29 cellular contexts compared by ENCODE assay signal in the genomic region with DNA sequence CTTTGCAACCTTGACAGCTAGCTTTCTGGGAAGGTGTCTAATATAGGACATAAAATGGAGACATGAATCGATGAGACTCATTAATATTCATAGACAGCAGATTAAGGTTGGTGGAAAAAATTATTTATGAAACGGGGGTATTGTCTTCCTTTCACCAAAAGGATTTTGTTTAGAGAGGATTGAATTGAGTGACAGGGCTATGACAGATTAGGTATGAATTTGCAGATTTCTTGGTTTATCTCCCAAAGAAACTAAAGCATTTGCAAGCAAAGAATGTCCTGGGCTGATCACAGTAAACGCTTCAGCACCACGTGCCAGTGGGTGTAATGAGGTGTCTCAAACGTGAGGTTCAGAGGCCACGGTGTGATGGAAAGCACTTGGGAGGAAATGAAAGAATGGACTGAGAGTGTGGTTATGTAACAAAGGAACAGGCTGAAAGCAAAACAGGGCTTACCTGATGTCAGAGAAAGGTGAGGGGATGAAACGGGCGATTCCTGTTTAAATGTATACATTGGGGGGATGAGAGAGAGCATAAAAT.
A peak's percentile ranks its signal among the peaks of the same experiment; 100 is the strongest.
DNase-seq lines count a peak whose midpoint lies in the region; ATAC-seq, FAIRE-seq and TF ChIP-seq lines count a peak whose summit lies in the region.
"Had no signal": no experiment of that assay in that cellular context is flagged by ENCODE, and none has a peak within 500 bp of the region (broad histone marks: within the 10 kb centered on the region; RNA-seq: fewer than 3 reads in every experiment).

No MANE protein-coding gene starts in this region.

- H3K9me3 Mint-ChIP-seq in T-cell (no peaks in the 10 kb centered on the region), glutamatergic neuron (ENCODE audit: unreplicated experiment) (peaks cover 2% of the 10 kb centered on the region)

- TF ChIP-seq EP300 in HepG2 (IDR thresholded peaks at IDR 0.05; ENCODE audit: low read depth in 2 of 2, low read length in 2 of 2): no peak
- no peak for TF ChIP-seq EP300 in HepG2 (CRISPR knock-in tag; IDR thresholded peaks at IDR 0.05; ENCODE audit: borderline replicate concordance)

- DNase-seq in NCI-H2171 treated with DMSO at 0.1 percent for 48 hours (lab: John Stamatoyannopoulos, UW) (peak; percentile 14), NCI-H2171 (lab: John Stamatoyannopoulos, UW) (no peak), T-cell (no peak), glutamatergic neuron (no peak), small intestine (peak; percentile 74), substantia nigra (lab: John Stamatoyannopoulos, UW) (no peak), HepG2 (ENCODE audit: low spot score) (no peak), left ventricle myocardium superior (no peak)
- DNase-seq: 8988T; activated CD8-positive, alpha-beta memory T cell treated with anti-CD3 and anti-CD28 coated beads for 24 hours; activated effector memory CD4-positive, alpha-beta T cell treated with anti-CD3 and anti-CD28 coated beads, Interleukin-2, amount 50 U/mL, for 16 hours; brain microvascular endothelial cell; DND-41; effector CD4-positive, alpha-beta T cell; head of caudate nucleus; Kasumi-1; kidney glomerular epithelial cell; MV-4-11; NCI-H1436 treated with DMSO at 0.1 percent for 48 hours; NCI-H526 treated with DMSO at 0.1 percent for 48 hours; sigmoid colon; stimulated activated naive B cell treated with anti-CD40 and anti-IgM and Interleukin-4, amounts not matched to agents 10 μg/mL and 1 μg/mL and 100 μg/mL, for 72 hours; T-helper 1 cell; testis; uterus had no signal

- H3K4me2 ChIP-seq in HepG2 (ENCODE audit: low read depth, low read length): no peak overlapping the region

- H4K20me1 ChIP-seq in HepG2 (ENCODE audit: insufficient read depth, low read length): no peaks in the 10 kb centered on the region

- CTCF ChIA-PET in T-cell (lab: Charles Lee) (no interaction called here), HepG2 (lab: Yijun Ruan, JAX; ENCODE audit: low intra/inter-chr PET ratio, low total read pairs) (interaction anchor here (0.9 to 1.0 kb wide), 2 partner anchors 9 to 298 kb away, joined by 3 read pairs; no protein-coding TSS in a partner anchor)

- H3K36me3 ChIP-seq in small intestine (ENCODE audit: control insufficient read depth in 2 of 2, insufficient read depth in 2 of 2, low read length in 2 of 2) (no peaks in the 10 kb centered on the region), HepG2 (replicated peaks in 1 of 2; ENCODE audit: control insufficient read depth in 1 of 2, insufficient read depth in 2 of 2, low read length in 2 of 2) (no peaks in the 10 kb centered on the region)
- H3K36me3 ChIP-seq: adrenal gland, brain microvascular endothelial cell, sigmoid colon, SJSA1, uterus had no signal

- no peak overlapping the region for H3K4me3 Mint-ChIP-seq in T-cell
- H3K4me3 Mint-ChIP-seq in glutamatergic neuron (ENCODE audit: unreplicated experiment): no peak overlapping the region
- H3K4me3 Mint-ChIP-seq: stimulated activated naive B cell treated with anti-CD40 and anti-IgM and Interleukin-4, amounts not matched to agents 10 μg/mL and 1 μg/mL and 100 μg/mL, for 72 hours had no signal

- POLR2A ChIA-PET in T-cell (lab: Charles Lee): no interaction called here
- POLR2A ChIA-PET in HepG2 (lab: Yijun Ruan, JAX): no interaction called here

- H3K27ac ChIP-seq in small intestine (ENCODE audit: low read depth in 1 of 2, low read length in 1 of 2): no peak overlapping the region
- H3K27ac ChIP-seq in substantia nigra (ENCODE audit: low read depth, low read length, poor library complexity, severe bottlenecking): no peak overlapping the region
- no peak overlapping the region for H3K27ac ChIP-seq in HepG2 (ENCODE audit: extremely low read length, insufficient read depth, low read length)
- H3K27ac ChIP-seq: brain microvascular endothelial cell, epithelial cell of prostate, SJSA1, uterus had no signal

- H3K4me1 ChIP-seq in small intestine (ENCODE audit: control insufficient read depth in 2 of 2, insufficient read depth in 1 of 2, low read depth in 1 of 2, low read length in 1 of 2) (no peaks in the 10 kb centered on the region), HepG2 (ENCODE audit: insufficient read depth, low read length) (no peaks in the 10 kb centered on the region)
- H3K4me1 ChIP-seq: SJSA1 had no signal

- H3K27me3 Mint-ChIP-seq in T-cell (peaks cover 6 to 8% of the 10 kb centered on the region in 2 donors), glutamatergic neuron (ENCODE audit: unreplicated experiment) (no peaks in the 10 kb centered on the region)

- H3K79me2 ChIP-seq in HepG2 (ENCODE audit: insufficient read depth, low read length): no peaks in the 10 kb centered on the region

- H3K4me1 Mint-ChIP-seq in T-cell: peaks cover 7 to 18% (median 10%) of the 10 kb centered on the region in 3 donors
- H3K4me1 Mint-ChIP-seq in glutamatergic neuron (ENCODE audit: low read depth, unreplicated experiment): peaks cover 39% of the 10 kb centered on the region

- no peaks in the 10 kb centered on the region for H3K36me3 Mint-ChIP-seq in T-cell
- H3K36me3 Mint-ChIP-seq in glutamatergic neuron (ENCODE audit: unreplicated experiment): peaks cover 3% of the 10 kb centered on the region
- H3K36me3 Mint-ChIP-seq: stimulated activated naive B cell treated with anti-CD40 and anti-IgM and Interleukin-4, amounts not matched to agents 10 μg/mL and 1 μg/mL and 100 μg/mL, for 72 hours had no signal

- H2AFZ ChIP-seq in HepG2 (ENCODE audit: low read length): no peak overlapping the region

- H3K27me3 ChIP-seq in small intestine (ENCODE audit: control insufficient read depth in 2 of 2, insufficient read depth in 2 of 2, low read length in 2 of 2) (no peaks in the 10 kb centered on the region), HepG2 (ENCODE audit: control insufficient read depth in 1 of 2, insufficient read depth in 2 of 2, low read length in 2 of 2) (peaks cover 2 to 19% of the 10 kb centered on the region in 2 experiments; a peak in 4 of 5 replicates)
- H3K27me3 ChIP-seq: adrenal gland, brain microvascular endothelial cell, sigmoid colon, testis, uterus had no signal

- intact Hi-C loops in HepG2 (cut with micrococcal nuclease; ENCODE audit: unreplicated experiment): no loop called here
- intact Hi-C loops in left ventricle myocardium superior (cut with micrococcal nuclease): no loop called here

- TF ChIP-seq CTCF in glutamatergic neuron (IDR thresholded peaks at IDR 0.05; ENCODE audit: partially characterized antibody, unreplicated experiment) (no peak), HepG2 (CRISPR knock-in tag; IDR thresholded peaks at IDR 0.05) (no peak)

- ATAC-seq in T-cell (replicated peaks in 1 of 4) (peak in 1 of 4 experiments; percentile 60), HepG2 (no peak), left ventricle myocardium superior (no peak)
- ATAC-seq: stimulated activated naive B cell treated with anti-CD40 and anti-IgM and Interleukin-4, amounts not matched to agents 10 μg/mL and 1 μg/mL and 100 μg/mL, for 72 hours had no signal

- no peak for FAIRE-seq in small intestine (lab: Jason Lieb, UNC)
- no peak for FAIRE-seq in HepG2 (lab: Jason Lieb, UNC)

- BruUV-seq in HepG2 (replicated peaks; lab: Mats Ljungman, UMichigan): no TSS peak

- WGBS in small intestine, 3 donors: 16 to 48% (median 31%) methylated on average over 8 of the region's 8 CpGs
- WGBS in HepG2 (ENCODE audit: low lambda C conversion rate): under 1% methylated on average over 8 of the region's 8 CpGs

- no peak overlapping the region for H3K9ac ChIP-seq in HepG2 (ENCODE audit: insufficient read depth, low read depth, low read length)

- H3K27ac Mint-ChIP-seq in T-cell (peak overlapping the region; percentile 2 to 19), glutamatergic neuron (ENCODE audit: unreplicated experiment) (peak overlapping the region; percentile 2)
- H3K27ac Mint-ChIP-seq: progenitor cell of endocrine pancreas; stimulated activated naive B cell treated with anti-CD40 and anti-IgM and Interleukin-4, amounts not matched to agents 10 μg/mL and 1 μg/mL and 100 μg/mL, for 72 hours had no signal

- in situ Hi-C loops in HepG2 (cut with HindIII; ENCODE audit: extremely low pct_ligation_motif_present, low pct_unique_long_range_greater_than_20kb): no loop called here

- no peak for TF ChIP-seq RAD21 in HepG2 (CRISPR knock-in tag; IDR thresholded peaks at IDR 0.05)

- no peak overlapping the region for H3K4me3 ChIP-seq in small intestine (ENCODE audit: low read depth in 1 of 2, low read length in 2 of 2)
- H3K4me3 ChIP-seq in HepG2 (replicated peaks in 1 of 3; ENCODE audit: insufficient read depth in 1 of 3, low read depth in 2 of 3, low read length in 3 of 3): no peak overlapping the region
- H3K4me3 ChIP-seq: adrenal gland, sigmoid colon, SJSA1, testis, uterus had no signal

- no peak for TF ChIP-seq POLR2A in HepG2 (IDR thresholded peaks at IDR 0.05; ENCODE audit: insufficient read depth in 1 of 2, low read depth in 2 of 2, low read length in 2 of 2)

- H3K9me3 ChIP-seq in small intestine (ENCODE audit: control insufficient read depth, low read depth) (no peaks in the 10 kb centered on the region), HepG2 (ENCODE audit: low read length) (no peaks in the 10 kb centered on the region)
- H3K9me3 ChIP-seq: adrenal gland, SJSA1, testis, uterus had no signal

TF ChIP-seq in HepG2, 621 proteins besides CTCF, POLR2A, EP300 and RAD21 (continues in another document):
- TF ChIP-seq, protein P1, sequence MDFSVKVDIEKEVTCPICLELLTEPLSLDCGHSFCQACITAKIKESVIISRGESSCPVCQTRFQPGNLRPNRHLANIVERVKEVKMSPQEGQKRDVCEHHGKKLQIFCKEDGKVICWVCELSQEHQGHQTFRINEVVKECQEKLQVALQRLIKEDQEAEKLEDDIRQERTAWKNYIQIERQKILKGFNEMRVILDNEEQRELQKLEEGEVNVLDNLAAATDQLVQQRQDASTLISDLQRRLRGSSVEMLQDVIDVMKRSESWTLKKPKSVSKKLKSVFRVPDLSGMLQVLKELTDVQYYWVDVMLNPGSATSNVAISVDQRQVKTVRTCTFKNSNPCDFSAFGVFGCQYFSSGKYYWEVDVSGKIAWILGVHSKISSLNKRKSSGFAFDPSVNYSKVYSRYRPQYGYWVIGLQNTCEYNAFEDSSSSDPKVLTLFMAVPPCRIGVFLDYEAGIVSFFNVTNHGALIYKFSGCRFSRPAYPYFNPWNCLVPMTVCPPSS (IDR thresholded peaks at IDR 0.05): no peak
- TF ChIP-seq, protein P2, sequence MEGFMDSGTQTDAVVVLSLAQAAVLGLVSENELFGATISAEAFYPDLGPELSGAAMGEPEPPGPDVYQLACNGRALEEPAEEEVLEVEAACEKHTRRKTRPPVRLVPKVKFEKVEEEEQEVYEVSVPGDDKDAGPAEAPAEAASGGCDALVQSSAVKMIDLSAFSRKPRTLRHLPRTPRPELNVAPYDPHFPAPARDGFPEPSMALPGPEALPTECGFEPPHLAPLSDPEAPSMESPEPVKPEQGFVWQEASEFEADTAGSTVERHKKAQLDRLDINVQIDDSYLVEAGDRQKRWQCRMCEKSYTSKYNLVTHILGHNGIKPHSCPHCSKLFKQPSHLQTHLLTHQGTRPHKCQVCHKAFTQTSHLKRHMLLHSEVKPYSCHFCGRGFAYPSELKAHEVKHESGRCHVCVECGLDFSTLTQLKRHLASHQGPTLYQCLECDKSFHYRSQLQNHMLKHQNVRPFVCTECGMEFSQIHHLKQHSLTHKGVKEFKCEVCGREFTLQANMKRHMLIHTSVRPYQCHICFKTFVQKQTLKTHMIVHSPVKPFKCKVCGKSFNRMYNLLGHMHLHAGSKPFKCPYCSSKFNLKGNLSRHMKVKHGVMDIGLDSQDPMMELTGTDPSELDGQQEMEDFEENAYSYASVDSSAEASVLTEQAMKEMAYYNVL (CRISPR knock-in tag; IDR thresholded peaks at IDR 0.05; ENCODE audit: borderline replicate concordance): no peak

Comparison
In these comparisons a context has a peak if more than half of its experiments do, and no peak if none do; other contexts are left out.
1. DNase-seq: peak in NCI-H2171 treated with DMSO at 0.1 percent for 48 hours (single experiment) and small intestine (single experiment); none in NCI-H2171 (single experiment), T-cell (0 of 34), glutamatergic neuron (single experiment), substantia nigra (0 of 49), HepG2 (single experiment) and left ventricle myocardium superior (single experiment).